ENCODE assay signal across 39 cellular contexts in genomic region chrX:113269203-113269602, GRCh38.
"Had no signal": no experiment of that assay in that cellular context is flagged by ENCODE, and none has a peak within 500 bp of the region (broad histone marks: within the 10 kb centered on the region; RNA-seq: fewer than 3 reads in every experiment).

No MANE protein-coding gene starts in this region.

- H3K36me3 ChIP-seq: adrenal gland, ascending aorta, brain microvascular endothelial cell, breast epithelium, cardiac muscle cell had no signal

- H3K27me3 Mint-ChIP-seq: activated naive CD4-positive, alpha-beta T cell treated with anti-CD3 and anti-CD28 coated beads, Interleukin-2, amount 10 ng/mL, durations not matched to agents 7 days and 5 days; activated naive CD4-positive, alpha-beta T cell treated with anti-CD3 and anti-CD28 coated beads, Interleukin-2, amount 50 U/mL, for 24 hours; activated naive CD8-positive, alpha-beta T cell; activated naive CD8-positive, alpha-beta T cell treated with anti-CD3 and anti-CD28 coated beads for 36 hours; activated naive CD8-positive, alpha-beta T cell treated with anti-CD3 and anti-CD28 coated beads, Interleukin-2, amount 10 ng/mL, durations not matched to agents 7 days and 5 days; activated naive CD8-positive, alpha-beta T cell treated with anti-CD3 and anti-CD28 coated beads, Interleukin-2, amount 50 U/mL, for 24 hours; activated T-helper 17 cell treated with anti-CD3 and anti-CD28 coated beads, Interleukin-2, amount 50 U/mL, for 72 hours; brain; central memory CD8-positive, alpha-beta T cell had no signal

- H3K4me3 Mint-ChIP-seq: activated naive CD4-positive, alpha-beta T cell treated with anti-CD3 and anti-CD28 coated beads for 36 hours; activated naive CD4-positive, alpha-beta T cell treated with anti-CD3 and anti-CD28 coated beads, Interleukin-2, amount 10 ng/mL, durations not matched to agents 7 days and 5 days; activated naive CD4-positive, alpha-beta T cell treated with anti-CD3 and anti-CD28 coated beads, Interleukin-2, amount 50 U/mL, for 24 hours; activated naive CD8-positive, alpha-beta T cell; activated naive CD8-positive, alpha-beta T cell treated with anti-CD3 and anti-CD28 coated beads for 36 hours; activated naive CD8-positive, alpha-beta T cell treated with anti-CD3 and anti-CD28 coated beads, Interleukin-2, amount 10 ng/mL, durations not matched to agents 7 days and 5 days; activated naive CD8-positive, alpha-beta T cell treated with anti-CD3 and anti-CD28 coated beads, Interleukin-2, amount 50 U/mL, for 24 hours; activated T-cell treated with anti-CD3 and anti-CD28 coated beads, Interleukin-2, amount 50 U/mL, for 24 hours; activated T-cell treated with anti-CD3 and anti-CD28 coated beads, Interleukin-2, amount 50 U/mL, for 4 hours; activated T-cell treated with anti-CD3 and anti-CD28 coated beads, Interleukin-2, amount 50 U/mL, for 72 hours; activated T-helper 1 cell treated with anti-CD3 and anti-CD28 coated beads, Interleukin-12 subunit alpha, Interleukin-12 subunit beta, Interleukin-2, Interleukin-4 antibody, amounts not matched to agents 30 ng/mL and 10 ng/mL and 1 ng/mL, durations not matched to agents 14 hours and 24 hours and 36 hours; activated T-helper 17 cell treated with anti-CD3 and anti-CD28 coated beads, Interleukin-2, amount 50 U/mL, for 72 hours; brain; central memory CD8-positive, alpha-beta T cell had no signal

- H3K27ac Mint-ChIP-seq: activated naive CD4-positive, alpha-beta T cell treated with anti-CD3 and anti-CD28 coated beads for 36 hours; activated naive CD4-positive, alpha-beta T cell treated with anti-CD3 and anti-CD28 coated beads, Interleukin-2, amount 10 ng/mL, durations not matched to agents 7 days and 5 days; activated naive CD4-positive, alpha-beta T cell treated with anti-CD3 and anti-CD28 coated beads, Interleukin-2, amount 50 U/mL, for 24 hours; activated naive CD4-positive, alpha-beta T cell treated with anti-CD3 and anti-CD28 coated beads, Interleukin-2, amount 50 U/mL, for 72 hours; activated naive CD8-positive, alpha-beta T cell; activated naive CD8-positive, alpha-beta T cell treated with anti-CD3 and anti-CD28 coated beads for 36 hours; activated naive CD8-positive, alpha-beta T cell treated with anti-CD3 and anti-CD28 coated beads, Interleukin-2, amount 10 ng/mL, durations not matched to agents 7 days and 5 days; activated naive CD8-positive, alpha-beta T cell treated with anti-CD3 and anti-CD28 coated beads, Interleukin-2, amount 50 U/mL, for 24 hours; activated T-cell treated with anti-CD3 and anti-CD28 coated beads, Interleukin-2, amount 50 U/mL, for 24 hours; activated T-cell treated with anti-CD3 and anti-CD28 coated beads, Interleukin-2, amount 50 U/mL, for 72 hours; activated T-helper 1 cell treated with anti-CD3 and anti-CD28 coated beads, Interleukin-12 subunit alpha, Interleukin-12 subunit beta, Interleukin-2, Interleukin-4 antibody, amounts not matched to agents 30 ng/mL and 10 ng/mL and 1 ng/mL, durations not matched to agents 14 hours and 24 hours and 36 hours; activated T-helper 17 cell treated with anti-CD3 and anti-CD28 coated beads, Interleukin-2, amount 50 U/mL, for 72 hours; activated T-helper 2 cell treated with anti-CD3 and anti-CD28 coated beads, Interferon-gamma antibody, Interleukin-2, Interleukin-4, amounts not matched to agents 10 μg/mL and 5 μg/mL and 100 μg/mL, durations not matched to agents 14 hours and 24 hours and 36 hours; brain had no signal

- H3K27me3 ChIP-seq: adrenal gland, ascending aorta, body of pancreas, brain microvascular endothelial cell, cardiac muscle cell had no signal

- H3K4me3 ChIP-seq: adrenal gland, ascending aorta, body of pancreas, breast epithelium, cardiac muscle cell had no signal

- H3K27ac ChIP-seq: adrenal gland, ascending aorta, body of pancreas, brain microvascular endothelial cell, breast epithelium, cardiac muscle cell had no signal

- H3K9me3 ChIP-seq: adrenal gland, ascending aorta, body of pancreas, breast epithelium had no signal

- H3K9me3 Mint-ChIP-seq: activated naive CD4-positive, alpha-beta T cell treated with anti-CD3 and anti-CD28 coated beads for 36 hours; activated naive CD4-positive, alpha-beta T cell treated with anti-CD3 and anti-CD28 coated beads, Interleukin-2, amount 10 ng/mL, durations not matched to agents 7 days and 5 days; activated naive CD4-positive, alpha-beta T cell treated with anti-CD3 and anti-CD28 coated beads, Interleukin-2, amount 50 U/mL, for 24 hours; activated naive CD8-positive, alpha-beta T cell treated with anti-CD3 and anti-CD28 coated beads for 36 hours; activated naive CD8-positive, alpha-beta T cell treated with anti-CD3 and anti-CD28 coated beads, Interleukin-2, amount 10 ng/mL, durations not matched to agents 7 days and 5 days; activated naive CD8-positive, alpha-beta T cell treated with anti-CD3 and anti-CD28 coated beads, Interleukin-2, amount 50 U/mL, for 24 hours; activated T-cell treated with anti-CD3 and anti-CD28 coated beads, Interleukin-2, amount 50 U/mL, for 24 hours; activated T-cell treated with anti-CD3 and anti-CD28 coated beads, Interleukin-2, amount 50 U/mL, for 4 hours; activated T-helper 1 cell treated with anti-CD3 and anti-CD28 coated beads, Interleukin-12 subunit alpha, Interleukin-12 subunit beta, Interleukin-2, Interleukin-4 antibody, amounts not matched to agents 30 ng/mL and 10 ng/mL and 1 ng/mL, durations not matched to agents 14 hours and 24 hours and 36 hours; activated T-helper 17 cell treated with anti-CD3 and anti-CD28 coated beads, Interleukin-2, amount 50 U/mL, for 72 hours; activated T-helper 2 cell treated with anti-CD3 and anti-CD28 coated beads, Interferon-gamma antibody, Interleukin-2, Interleukin-4, amounts not matched to agents 10 μg/mL and 5 μg/mL and 100 μg/mL, durations not matched to agents 14 hours and 24 hours and 36 hours; brain had no signal

- DNase-seq: activated effector memory CD4-positive, alpha-beta T cell treated with anti-CD3 and anti-CD28 coated beads, Interleukin-2, amount 50 U/mL, for 16 hours; activated effector memory CD4-positive, alpha-beta T cell treated with Interleukin-2 at 50 U/mL for 16 hours; activated gamma-delta T cell; activated gamma-delta T cell treated with Interleukin-2 at 50 U/mL for 16 hours; activated naive CD4-positive, alpha-beta T cell; activated naive CD4-positive, alpha-beta T cell treated with anti-CD3 and anti-CD28 coated beads for 36 hours; activated naive CD4-positive, alpha-beta T cell treated with anti-CD3 and anti-CD28 coated beads, Interleukin-2, amount 10 ng/mL, durations not matched to agents 7 days and 5 days; activated naive CD4-positive, alpha-beta T cell treated with anti-CD3 and anti-CD28 coated beads, Interleukin-2, amount 50 U/mL, for 16 hours; activated naive CD4-positive, alpha-beta T cell treated with Interleukin-2 at 50 U/mL for 16 hours; activated naive CD8-positive, alpha-beta T cell treated with anti-CD3 and anti-CD28 coated beads for 36 hours; activated naive CD8-positive, alpha-beta T cell treated with anti-CD3 and anti-CD28 coated beads, Interleukin-2, amount 10 ng/mL, durations not matched to agents 7 days and 5 days; activated naive CD8-positive, alpha-beta T cell treated with anti-CD3 and anti-CD28 coated beads, Interleukin-2, amount 50 U/mL, for 24 hours; activated T-cell treated with anti-CD3 and anti-CD28 coated beads, Interleukin-2, amount 50 U/mL, for 1 hour; activated T-cell treated with anti-CD3 and anti-CD28 coated beads, Interleukin-2, amount 50 U/mL, for 24 hours; activated T-cell treated with anti-CD3 and anti-CD28 coated beads, Interleukin-2, amount 50 U/mL, for 4 hours; activated T-cell treated with anti-CD3 and anti-CD28 coated beads, Interleukin-2, amount 50 U/mL, for 48 hours; activated T-cell treated with anti-CD3 and anti-CD28 coated beads, Interleukin-2, amount 50 U/mL, for 72 hours; adrenal gland; amniotic stem cell; amygdala; anterior cingulate cortex; aorta; body of pancreas; brain microvascular endothelial cell; caudate nucleus; central memory CD4-positive, alpha-beta T cell; cerebellar nuclear complex had no signal

- H3K4me1 Mint-ChIP-seq: activated naive CD4-positive, alpha-beta T cell treated with anti-CD3 and anti-CD28 coated beads, Interleukin-2, amount 10 ng/mL, durations not matched to agents 7 days and 5 days; activated naive CD4-positive, alpha-beta T cell treated with anti-CD3 and anti-CD28 coated beads, Interleukin-2, amount 50 U/mL, for 24 hours; activated naive CD8-positive, alpha-beta T cell treated with anti-CD3 and anti-CD28 coated beads for 36 hours; activated naive CD8-positive, alpha-beta T cell treated with anti-CD3 and anti-CD28 coated beads, Interleukin-2, amount 10 ng/mL, durations not matched to agents 7 days and 5 days; activated naive CD8-positive, alpha-beta T cell treated with anti-CD3 and anti-CD28 coated beads, Interleukin-2, amount 50 U/mL, for 24 hours; activated T-helper 17 cell treated with anti-CD3 and anti-CD28 coated beads, Interleukin-2, amount 50 U/mL, for 72 hours; brain; central memory CD8-positive, alpha-beta T cell had no signal

- FAIRE-seq: bronchial epithelial cell had no signal

- H3K4me1 ChIP-seq: adrenal gland, ascending aorta, body of pancreas, breast epithelium had no signal

- ATAC-seq: activated naive CD4-positive, alpha-beta T cell treated with anti-CD3 and anti-CD28 coated beads, Interleukin-2, amount 50 U/mL, for 72 hours; activated naive CD8-positive, alpha-beta T cell treated with anti-CD3 and anti-CD28 coated beads, Interleukin-2, amount 50 U/mL, for 24 hours; activated T-cell treated with anti-CD3 and anti-CD28 coated beads, Interleukin-2, amount 50 U/mL, for 4 hours; activated T-cell treated with anti-CD3 and anti-CD28 coated beads, Interleukin-2, amount 50 U/mL, for 72 hours; activated T-helper 17 cell treated with anti-CD3 and anti-CD28 coated beads, Interleukin-2, amount 50 U/mL, for 72 hours; body of pancreas had no signal

- H3K36me3 Mint-ChIP-seq: activated naive CD4-positive, alpha-beta T cell treated with anti-CD3 and anti-CD28 coated beads, Interleukin-2, amount 10 ng/mL, durations not matched to agents 7 days and 5 days; activated naive CD4-positive, alpha-beta T cell treated with anti-CD3 and anti-CD28 coated beads, Interleukin-2, amount 50 U/mL, for 24 hours; activated naive CD4-positive, alpha-beta T cell treated with anti-CD3 and anti-CD28 coated beads, Interleukin-2, amount 50 U/mL, for 72 hours; activated naive CD8-positive, alpha-beta T cell; activated naive CD8-positive, alpha-beta T cell treated with anti-CD3 and anti-CD28 coated beads for 36 hours; activated naive CD8-positive, alpha-beta T cell treated with anti-CD3 and anti-CD28 coated beads, Interleukin-2, amount 10 ng/mL, durations not matched to agents 7 days and 5 days; brain had no signal
